ENCODE assay signal across 18 cellular contexts in the genomic region with DNA sequence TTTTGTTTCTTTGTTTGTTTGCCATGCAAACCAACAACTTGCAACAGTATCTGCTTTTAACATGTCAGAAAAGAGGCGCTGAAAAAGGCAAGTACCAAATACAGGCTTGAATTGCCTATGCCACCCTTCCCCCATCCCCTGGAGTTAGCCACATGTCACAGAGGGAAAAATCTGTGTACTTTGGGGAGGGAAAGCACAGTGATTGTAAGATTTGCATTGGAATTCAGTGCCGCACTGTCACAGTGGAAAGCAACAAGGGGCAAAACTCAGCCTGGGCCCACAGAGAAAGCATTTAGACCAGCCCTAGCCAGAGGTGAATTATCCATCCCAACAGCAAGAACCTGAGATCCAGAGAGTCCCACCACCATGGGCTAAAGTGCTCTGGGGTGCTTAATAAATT.
"Had no signal": no experiment of that assay in that cellular context is flagged by ENCODE, and none has a peak within 500 bp of the region (broad histone marks: within the 10 kb centered on the region; RNA-seq: fewer than 3 reads in every experiment).

No MANE protein-coding gene starts in this region.

- H3K27me3 ChIP-seq: body of pancreas, stomach had no signal

- H3K27ac Mint-ChIP-seq: effector memory CD8-positive, alpha-beta T cell; immature natural killer cell; naive thymus-derived CD8-positive, alpha-beta T cell had no signal

- H3K9me3 Mint-ChIP-seq: activated naive CD4-positive, alpha-beta T cell treated with anti-CD3 and anti-CD28 coated beads, Interleukin-2, amount 50 U/mL, for 72 hours; central memory CD8-positive, alpha-beta T cell; effector memory CD8-positive, alpha-beta T cell had no signal

- ATAC-seq: activated CD4-positive, CD25-positive, alpha-beta regulatory T cell treated with anti-CD3 and anti-CD28 coated beads, Interleukin-2, amount 50 U/mL, for 24 hours; activated naive CD4-positive, alpha-beta T cell treated with anti-CD3 and anti-CD28 coated beads, Interleukin-2, amount 50 U/mL, for 72 hours; body of pancreas; effector memory CD8-positive, alpha-beta T cell; left cardiac atrium; mucosa of descending colon; naive thymus-derived CD8-positive, alpha-beta T cell had no signal

- H3K9me3 ChIP-seq: body of pancreas, lower lobe of right lung, mucosa of descending colon, stomach had no signal

- FAIRE-seq: urothelium cell line had no signal

- H3K4me3 Mint-ChIP-seq: central memory CD8-positive, alpha-beta T cell; effector memory CD8-positive, alpha-beta T cell; immature natural killer cell; naive thymus-derived CD8-positive, alpha-beta T cell had no signal

- H3K4me1 Mint-ChIP-seq: central memory CD8-positive, alpha-beta T cell; immature natural killer cell had no signal

- H3K27ac ChIP-seq: body of pancreas, lower lobe of right lung, stomach had no signal

- H3K4me3 ChIP-seq: body of pancreas, lower lobe of right lung, mucosa of descending colon, stomach had no signal

- H3K4me1 ChIP-seq: body of pancreas, lower lobe of right lung, stomach had no signal

- H3K36me3 Mint-ChIP-seq: activated naive CD4-positive, alpha-beta T cell treated with anti-CD3 and anti-CD28 coated beads, Interleukin-2, amount 50 U/mL, for 72 hours; immature natural killer cell; naive thymus-derived CD8-positive, alpha-beta T cell had no signal

- DNase-seq: activated effector memory CD4-positive, alpha-beta T cell treated with anti-CD3 and anti-CD28 coated beads, Interleukin-2, amount 50 U/mL, for 16 hours; cortex of kidney; effector memory CD8-positive, alpha-beta T cell; hippocampal formation; immature natural killer cell; left cardiac atrium; lower lobe of right lung; mucosa of descending colon; naive thymus-derived CD8-positive, alpha-beta T cell; occipital lobe; stimulated activated CD4-positive, alpha-beta T cell treated with anti-CD3 and anti-CD28 coated beads, Interleukin-15, amount 100 ng/mL, for 24 hours; stimulated activated CD4-positive, alpha-beta T cell treated with anti-CD3 and anti-CD28 coated beads, Interleukin-4, amount 100 ng/mL, for 4 hours; stomach had no signal

- H3K36me3 ChIP-seq: lower lobe of right lung, stomach had no signal
